In the genomic region with DNA sequence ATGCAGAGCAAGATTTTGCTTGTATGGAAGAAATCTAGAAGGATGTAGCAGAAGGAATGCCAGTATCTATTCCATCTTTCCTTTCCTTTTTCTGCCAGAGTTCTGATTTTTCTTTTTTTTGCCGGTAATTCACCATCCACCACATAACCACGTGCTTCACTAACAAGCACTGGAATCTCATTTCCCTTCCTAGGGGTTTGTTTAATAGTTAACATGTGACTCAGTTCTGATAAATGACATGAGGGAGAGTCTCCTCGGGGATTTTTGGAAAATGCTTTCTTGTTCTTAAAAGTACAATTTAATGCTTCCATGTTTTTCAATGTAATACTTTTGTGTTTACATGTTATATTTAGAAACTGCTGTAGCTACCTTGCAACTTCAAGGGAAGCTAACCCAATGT, we compare ENCODE assay signal across 19 cellular contexts.
DNase-seq lines count a peak whose midpoint lies in the region; ATAC-seq, FAIRE-seq and TF ChIP-seq lines count a peak whose summit lies in the region.
"Had no signal": no experiment of that assay in that cellular context is flagged by ENCODE, and none has a peak within 500 bp of the region (broad histone marks: within the 10 kb centered on the region; RNA-seq: fewer than 3 reads in every experiment).

No MANE protein-coding gene starts in this region.

- no peak for DNase-seq in A549 (ENCODE audit: low read depth in 1 of 2, low spot score in 1 of 2)
- DNase-seq in M059J (ENCODE audit: low read depth): peak; percentile 4
- DNase-seq in hepatocyte (ENCODE audit: low spot score): no peak
- DNase-seq in renal cortical epithelial cell (ENCODE audit: low read depth): peak; percentile 88
- DNase-seq in RPMI8226: no peak
- DNase-seq in activated naive CD4-positive, alpha-beta T cell (lab: John Stamatoyannopoulos, UW): no peak
- DNase-seq: 8988T; CD8-positive, alpha-beta memory T cell; DMS153; DMS79 treated with DMSO at 0.1 percent for 48 hours; EL; GM23248; H7 had no signal

- no peaks in the 10 kb centered on the region for H3K9me3 ChIP-seq in A549
- H3K9me3 ChIP-seq in hepatocyte (ENCODE audit: low read depth): no peaks in the 10 kb centered on the region
- H3K9me3 ChIP-seq: BLaER1 had no signal

- TF ChIP-seq CTCF in A549 (IDR thresholded peaks at IDR 0.05): no peak
- no peak for TF ChIP-seq CTCF in hepatocyte (IDR thresholded peaks at IDR 0.05; ENCODE audit: poor library complexity)

- TF ChIP-seq POLR2A in A549 (IDR thresholded peaks at IDR 0.05; ENCODE audit: low read length): no peak

- H3K4me1 ChIP-seq in A549: no peaks in the 10 kb centered on the region; the same call in 2 of the 3 replicates
- H3K4me1 ChIP-seq in hepatocyte (ENCODE audit: insufficient read depth): no peaks in the 10 kb centered on the region
- H3K4me1 ChIP-seq: BLaER1 had no signal

- H3K4me3 ChIP-seq in A549 (no peak overlapping the region), hepatocyte (no peak overlapping the region)
- H3K4me3 ChIP-seq: BLaER1, GM23248, K562 had no signal

- H3K4me2 ChIP-seq in A549 (0 out of 3 replicates have a peak overlapping the region, but pooled peaks have one; percentile 24), hepatocyte (peak overlapping the region; percentile 4)
- H3K4me2 ChIP-seq: BLaER1 had no signal

- no peaks in the 10 kb centered on the region for H3K9me2 ChIP-seq in hepatocyte (replicated peaks; ENCODE audit: insufficient read depth)

- no peak for TF ChIP-seq EP300 in A549 (IDR thresholded peaks at IDR 0.05)

- no peak for FAIRE-seq in A549 (lab: Jason Lieb, UNC)
- FAIRE-seq: G401.6, GM12892, GM19239, K562 had no signal

- ATAC-seq in A549 (no peak), GM21367 (IDR thresholded peaks at IDR 0.05; ENCODE audit: unreplicated experiment) (no peak)
- ATAC-seq: K562 had no signal

- no peaks in the 10 kb centered on the region for H3K36me3 ChIP-seq in hepatocyte (replicated peaks; ENCODE audit: insufficient read depth, low read depth)
- H3K36me3 ChIP-seq: BLaER1 had no signal

- H4K20me1 ChIP-seq in hepatocyte (ENCODE audit: insufficient read depth, poor library complexity, severe bottlenecking): no peaks in the 10 kb centered on the region
- H4K20me1 ChIP-seq: BLaER1 had no signal

- H3K27ac ChIP-seq in A549 (no peak overlapping the region), hepatocyte (no peak overlapping the region)
- H3K27ac ChIP-seq: BLaER1, GM23248 had no signal

- CTCF ChIA-PET in A549 (lab: Yijun Ruan, JAX): no interaction called here

- POLR2A ChIA-PET in A549 (lab: Yijun Ruan, JAX): no interaction called here

- no peak overlapping the region for H2AFZ ChIP-seq in hepatocyte
- H2AFZ ChIP-seq: GM23248 had no signal

- no peaks in the 10 kb centered on the region for H3K27me3 ChIP-seq in hepatocyte
- H3K27me3 ChIP-seq: BLaER1 had no signal

- 0% methylated on average over 3 of the region's 3 CpGs for WGBS in A549 (ENCODE audit: missing lambda C conversion rate)
- 30% methylated on average over 3 of the region's 3 CpGs for WGBS in hepatocyte (ENCODE audit: low lambda C conversion rate, missing lambda C conversion rate)

- TF ChIP-seq RAD21 in A549 (conservative IDR thresholded peaks at IDR 0.05 in 1 of 2, IDR thresholded peaks at IDR 0.05 in 1 of 2): no peak

- H3K79me2 ChIP-seq in hepatocyte: no peaks in the 10 kb centered on the region

TF ChIP-seq in A549, 52 proteins besides CTCF, POLR2A, EP300 and RAD21:
- TF ChIP-seq, protein P1, sequence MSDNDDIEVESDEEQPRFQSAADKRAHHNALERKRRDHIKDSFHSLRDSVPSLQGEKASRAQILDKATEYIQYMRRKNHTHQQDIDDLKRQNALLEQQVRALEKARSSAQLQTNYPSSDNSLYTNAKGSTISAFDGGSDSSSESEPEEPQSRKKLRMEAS (IDR thresholded peaks at IDR 0.05): no peak
- no peak for TF ChIP-seq SMC3 (IDR thresholded peaks at IDR 0.05)
- TF ChIP-seq, protein P2, sequence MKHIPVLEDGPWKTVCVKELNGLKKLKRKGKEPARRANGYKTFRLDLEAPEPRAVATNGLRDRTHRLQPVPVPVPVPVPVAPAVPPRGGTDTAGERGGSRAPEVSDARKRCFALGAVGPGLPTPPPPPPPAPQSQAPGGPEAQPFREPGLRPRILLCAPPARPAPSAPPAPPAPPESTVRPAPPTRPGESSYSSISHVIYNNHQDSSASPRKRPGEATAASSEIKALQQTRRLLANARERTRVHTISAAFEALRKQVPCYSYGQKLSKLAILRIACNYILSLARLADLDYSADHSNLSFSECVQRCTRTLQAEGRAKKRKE (CRISPR knock-in tag; IDR thresholded peaks at IDR 0.05; ENCODE audit: low read depth): no peak
- no peak for TF ChIP-seq MYC (IDR thresholded peaks at IDR 0.05; ENCODE audit: borderline replicate concordance, low read length)
- TF ChIP-seq FOSL2 (IDR thresholded peaks at IDR 0.05): no peak
- no peak for TF ChIP-seq FOSL2 (CRISPR knock-in tag; IDR thresholded peaks at IDR 0.05)
- no peak for TF ChIP-seq ZSCAN20 (CRISPR knock-in tag; IDR thresholded peaks at IDR 0.05)

Comparison
In these comparisons a context has a peak if more than half of its experiments do, and no peak if none do; other contexts are left out.
1. DNase-seq: peak in M059J (single experiment) and renal cortical epithelial cell (single experiment); none in A549 (0 of 2), hepatocyte (single experiment), RPMI8226 (single experiment) and activated naive CD4-positive, alpha-beta T cell (0 of 4).